In genomic region chr1:65178235-65178634, GRCh38 we compare ENCODE assay signal across 27 cellular contexts. TPM values are rescaled to one million over a fixed set of nuclear protein-coding genes. Genes with fewer than 3 reads are reported as not detected.
DNase-seq lines count a peak whose midpoint lies in the region; ATAC-seq, FAIRE-seq and TF ChIP-seq lines count a peak whose summit lies in the region.
"Had no signal": no experiment of that assay in that cellular context is flagged by ENCODE, and none has a peak within 500 bp of the region (broad histone marks: within the 10 kb centered on the region; RNA-seq: fewer than 3 reads in every experiment).

No MANE protein-coding gene starts in this region.

- 82 to 85% methylated on average over 5 of the region's 5 CpGs for whole genome bisulfite sequencing in heart right ventricle, 2 donors

- H3K4me1 ChIP-seq in heart right ventricle = peaks cover 6 to 79% (median 56%) of the 10 kb centered on the region in 9 donors
- H3K4me1 ChIP-seq in kidney (ENCODE audit: control insufficient read depth in 1 of 2, insufficient read depth in 1 of 2, low read depth in 1 of 2, low read length in 2 of 2) = peaks cover 0 to 5% of the 10 kb centered on the region in 2 donors
- H3K4me1 ChIP-seq: adrenal gland, BE2C had no signal

- no peaks in the 10 kb centered on the region for H3K9me3 Mint-ChIP-seq in activated naive CD4-positive, alpha-beta T cell treated with anti-CD3 and anti-CD28 coated beads for 36 hours
- H3K9me3 Mint-ChIP-seq: activated B cell treated with CpG ODN at 0.5 μM for 24 hours; activated T-cell treated with anti-CD3 and anti-CD28 coated beads, Interleukin-2, amount 50 U/mL, for 72 hours; stimulated activated effector memory CD8-positive, alpha-beta T cell treated with anti-CD3 and anti-CD28 coated beads, Interleukin-12 subunit alpha, Interleukin-12 subunit beta, amount 100 ng/mL, for 72 hours had no signal

- H3K4me3 Mint-ChIP-seq in activated naive CD4-positive, alpha-beta T cell treated with anti-CD3 and anti-CD28 coated beads for 36 hours = no peak overlapping the region
- H3K4me3 Mint-ChIP-seq: activated B cell treated with CpG ODN at 0.5 μM for 24 hours; activated T-cell treated with anti-CD3 and anti-CD28 coated beads, Interleukin-2, amount 50 U/mL, for 72 hours; neural progenitor cell; stimulated activated effector memory CD8-positive, alpha-beta T cell treated with anti-CD3 and anti-CD28 coated beads, Interleukin-12 subunit alpha, Interleukin-12 subunit beta, amount 100 ng/mL, for 72 hours had no signal

- H3K9me3 ChIP-seq in heart right ventricle = no peaks in the 10 kb centered on the region
- H3K9me3 ChIP-seq in kidney (ENCODE audit: control insufficient read depth in 1 of 2, low read length in 2 of 2) = no peaks in the 10 kb centered on the region
- H3K9me3 ChIP-seq: adrenal gland, BE2C, sigmoid colon, SJCRH30, upper lobe of right lung had no signal

- H3K27ac ChIP-seq in heart right ventricle (peak overlapping the region in 8 of 10 donors; percentile 20 to 88 (median 85)), kidney (ENCODE audit: low read depth in 2 of 2, low read length in 2 of 2) (peak overlapping the region; percentile 33 to 35)
- H3K27ac ChIP-seq: adrenal gland, brain microvascular endothelial cell, coronary artery, neural progenitor cell, sigmoid colon, upper lobe of right lung had no signal

- no peaks in the 10 kb centered on the region for H3K4me1 Mint-ChIP-seq in activated naive CD4-positive, alpha-beta T cell treated with anti-CD3 and anti-CD28 coated beads for 36 hours (ENCODE audit: low read depth)
- H3K4me1 Mint-ChIP-seq: activated B cell treated with CpG ODN at 0.5 μM for 24 hours; stimulated activated effector memory CD8-positive, alpha-beta T cell treated with anti-CD3 and anti-CD28 coated beads, Interleukin-12 subunit alpha, Interleukin-12 subunit beta, amount 100 ng/mL, for 72 hours had no signal

- H3K4me3 ChIP-seq in heart right ventricle (no peak overlapping the region), kidney (ENCODE audit: low read length in 2 of 2) (no peak overlapping the region)
- H3K4me3 ChIP-seq: adrenal gland, coronary artery, neural progenitor cell, sigmoid colon, SJCRH30, upper lobe of right lung had no signal

- intact Hi-C loops in heart right ventricle (cut with DNase I) (no loop called here), cardiac septum (cut with DNase I) (loop anchor here (10.0 kb wide), 1 partner anchor 113 kb away; no protein-coding TSS in a partner anchor), kidney (cut with DNase I) (no loop called here)
- intact Hi-C loops in activated naive CD4-positive, alpha-beta T cell treated with anti-CD3 and anti-CD28 coated beads for 36 hours (cut with micrococcal nuclease) = no loop called here

- TF ChIP-seq CTCF in heart right ventricle (IDR thresholded peaks at IDR 0.05) = no peak
- TF ChIP-seq CTCF in kidney (IDR thresholded peaks at IDR 0.05; ENCODE audit: borderline replicate concordance, extremely low read depth, insufficient read depth) = no peak

- CTCF ChIA-PET in activated naive CD4-positive, alpha-beta T cell treated with anti-CD3 and anti-CD28 coated beads for 36 hours (lab: Charles Lee) = no interaction called here

- DNase-seq in heart right ventricle (no peak), cardiac septum (ENCODE audit: low spot score) (no peak), NCI-H510A treated with DMSO at 0.1 percent for 48 hours (lab: John Stamatoyannopoulos, UW) (peak; percentile 53), SHP77 treated with DMSO at 0.1 percent for 48 hours (lab: John Stamatoyannopoulos, UW) (peak; percentile 17), kidney (no peak), COR-L47 (lab: John Stamatoyannopoulos, UW) (no peak)
- no peak for DNase-seq in activated naive CD4-positive, alpha-beta T cell treated with anti-CD3 and anti-CD28 coated beads for 36 hours
- DNase-seq: activated B cell treated with CpG ODN at 0.5 μM for 24 hours; activated CD4-positive, alpha-beta T cell treated with anti-CD3 and anti-CD28 coated beads, Interleukin-2, amount 50 U/mL, for 4 hours; activated naive CD4-positive, alpha-beta T cell; activated T-cell treated with anti-CD3 and anti-CD28 coated beads, Interleukin-2, amount 50 U/mL, for 72 hours; adrenal gland; BE2C; brain microvascular endothelial cell; effector memory CD4-positive, alpha-beta T cell; NCI-H1436; NCI-H524 treated with DMSO at 0.1 percent for 48 hours; sigmoid colon; stimulated activated CD4-positive, alpha-beta T cell treated with anti-CD3 and anti-CD28 coated beads, Interleukin-4, amount 100 ng/mL, for 24 hours; substantia nigra; upper lobe of right lung had no signal

- ATAC-seq in heart right ventricle = no peak
- ATAC-seq in HG03280 (IDR thresholded peaks at IDR 0.05; ENCODE audit: unreplicated experiment) = no peak
- ATAC-seq: activated T-cell treated with anti-CD3 and anti-CD28 coated beads, Interleukin-2, amount 50 U/mL, for 72 hours; stimulated activated effector memory CD8-positive, alpha-beta T cell treated with anti-CD3 and anti-CD28 coated beads, Interleukin-12 subunit alpha, Interleukin-12 subunit beta, amount 100 ng/mL, for 72 hours; upper lobe of right lung had no signal

- no peaks in the 10 kb centered on the region for H3K36me3 Mint-ChIP-seq in activated naive CD4-positive, alpha-beta T cell treated with anti-CD3 and anti-CD28 coated beads for 36 hours (ENCODE audit: low read depth)
- H3K36me3 Mint-ChIP-seq: stimulated activated effector memory CD8-positive, alpha-beta T cell treated with anti-CD3 and anti-CD28 coated beads, Interleukin-12 subunit alpha, Interleukin-12 subunit beta, amount 100 ng/mL, for 72 hours had no signal

- H3K27me3 Mint-ChIP-seq in activated naive CD4-positive, alpha-beta T cell treated with anti-CD3 and anti-CD28 coated beads for 36 hours (ENCODE audit: low read depth) = no peaks in the 10 kb centered on the region
- H3K27me3 Mint-ChIP-seq: activated B cell treated with CpG ODN at 0.5 μM for 24 hours had no signal

- H3K27me3 ChIP-seq in heart right ventricle = no peaks in the 10 kb centered on the region
- H3K27me3 ChIP-seq: adrenal gland, BE2C, brain microvascular endothelial cell, neural progenitor cell, sigmoid colon, SJCRH30, upper lobe of right lung had no signal

- H3K9ac ChIP-seq in kidney (ENCODE audit: low read length in 2 of 2) = no peak overlapping the region
- H3K9ac ChIP-seq: neural progenitor cell had no signal

- no peak overlapping the region for H3K27ac Mint-ChIP-seq in activated naive CD4-positive, alpha-beta T cell treated with anti-CD3 and anti-CD28 coated beads for 36 hours
- H3K27ac Mint-ChIP-seq: activated B cell treated with CpG ODN at 0.5 μM for 24 hours; activated T-cell treated with anti-CD3 and anti-CD28 coated beads, Interleukin-2, amount 50 U/mL, for 72 hours; neural progenitor cell; stimulated activated effector memory CD8-positive, alpha-beta T cell treated with anti-CD3 and anti-CD28 coated beads, Interleukin-12 subunit alpha, Interleukin-12 subunit beta, amount 100 ng/mL, for 72 hours had no signal

- H3K36me3 ChIP-seq in heart right ventricle (no peaks in the 10 kb centered on the region), kidney (ENCODE audit: control insufficient read depth in 1 of 2, insufficient read depth in 2 of 2, low read length in 2 of 2) (no peaks in the 10 kb centered on the region)
- H3K36me3 ChIP-seq: adrenal gland, BE2C, brain microvascular endothelial cell, neural progenitor cell, sigmoid colon, SJCRH30, upper lobe of right lung had no signal

- FAIRE-seq in kidney (lab: Jason Lieb, UNC) = no peak
- FAIRE-seq: GM18507 had no signal

RNA-seq across cellular contexts. Expression of gene AK4, which starts 30.2 kb away (rescaled TPM):
- 100 to 1,000 TPM; 122 to 179 (median 143) TPM for total RNA-seq in heart right ventricle
- 10 to 100 TPM in 1 of 2 donors, 1 to 10 TPM in 1; 9.9 to 25.1 TPM for polyA plus RNA-seq in heart right ventricle
- 163 TPM for total RNA-seq in cardiac septum
- 47.6 TPM for total RNA-seq in kidney
- 131 TPM for polyA plus RNA-seq in kidney (ENCODE audit: insufficient read depth, low read depth, low replicate concordance)
- total RNA-seq in activated naive CD4-positive, alpha-beta T cell treated with anti-CD3 and anti-CD28 coated beads for 36 hours = 10 to 100 TPM; 25.2 to 25.4 TPM

Comparison
In these comparisons a context has a peak if more than half of its experiments do, and no peak if none do; other contexts are left out.
1. DNase-seq: peak in NCI-H510A treated with DMSO at 0.1 percent for 48 hours (single experiment) and SHP77 treated with DMSO at 0.1 percent for 48 hours (single experiment); none in heart right ventricle (0 of 2), cardiac septum (single experiment), kidney (single experiment), activated naive CD4-positive, alpha-beta T cell treated with anti-CD3 and anti-CD28 coated beads for 36 hours (single experiment) and COR-L47 (single experiment).